Comparison of ENCODE assay signal across 1 cellular context in genomic region chr3:136699271-136699828, GRCh38.
TF ChIP-seq lines count a peak whose summit lies in the region.

No MANE protein-coding gene starts in this region.

TF ChIP-seq in GM12878, 131 proteins besides CTCF, POLR2A, EP300 and RAD21:
- no peak for TF ChIP-seq ATF3 (IDR thresholded peaks at IDR 0.05; ENCODE audit: borderline replicate concordance, extremely low read depth, low read depth, low read length)
- TF ChIP-seq E4F1 (IDR thresholded peaks at IDR 0.05; ENCODE audit: borderline replicate concordance, partially characterized antibody) = no peak
- TF ChIP-seq SIX5 (IDR thresholded peaks at IDR 0.05; ENCODE audit: low read depth, low read length, severe bottlenecking) = no peak
- no peak for TF ChIP-seq TCF12 (IDR thresholded peaks at IDR 0.05; ENCODE audit: low read depth, low read length)
- no peak for TF ChIP-seq NRF1 (conservative IDR thresholded peaks at IDR 0.05; ENCODE audit: low read depth, low read length)
- TF ChIP-seq BCL3 (IDR thresholded peaks at IDR 0.05; ENCODE audit: borderline replicate concordance, insufficient read depth, low read depth, low read length, poor library complexity, severe bottlenecking) = no peak
- no peak for TF ChIP-seq RUNX3 (IDR thresholded peaks at IDR 0.05; ENCODE audit: low read length)
- no peak for TF ChIP-seq KLF5 (IDR thresholded peaks at IDR 0.05; ENCODE audit: partially characterized antibody)
- no peak for TF ChIP-seq MXI1 (IDR thresholded peaks at IDR 0.05; ENCODE audit: low read depth, low read length)
- no peak for TF ChIP-seq BCL11A (IDR thresholded peaks at IDR 0.05; ENCODE audit: low read depth, low read length)
- TF ChIP-seq SMAD5 (IDR thresholded peaks at IDR 0.05; ENCODE audit: low read depth) = no peak
